In genomic region chr9:123309611-123310010, GRCh38 we compare ENCODE assay signal across 17 cellular contexts. TPM values are rescaled to one million over a fixed set of nuclear protein-coding genes. Genes with fewer than 3 reads are reported as not detected.
DNase-seq lines count a peak whose midpoint lies in the region; ATAC-seq and TF ChIP-seq lines count a peak whose summit lies in the region.
"Had no signal": no experiment of that assay in that cellular context is flagged by ENCODE, and none has a peak within 500 bp of the region (broad histone marks: within the 10 kb centered on the region; RNA-seq: fewer than 3 reads in every experiment).

No MANE protein-coding gene starts in this region.

- H3K27ac ChIP-seq in C4-2B: peak overlapping the region; percentile 49
- peak overlapping the region; percentile 30 for H3K27ac ChIP-seq in psoas muscle
- H3K27ac ChIP-seq in left ventricle myocardium inferior (replicated peaks): no peak overlapping the region
- H3K27ac ChIP-seq in colonic mucosa: no peak overlapping the region

- H3K9me3 ChIP-seq in psoas muscle (no peaks in the 10 kb centered on the region), left ventricle myocardium inferior (replicated peaks) (no peaks in the 10 kb centered on the region), colonic mucosa (no peaks in the 10 kb centered on the region)

- H3K27me3 ChIP-seq in psoas muscle (ENCODE audit: insufficient read depth in 3 of 3, low read length in 2 of 3) (no peaks in the 10 kb centered on the region), left ventricle myocardium inferior (ENCODE audit: low read depth) (no peaks in the 10 kb centered on the region), colonic mucosa (no peaks in the 10 kb centered on the region)

- H3K4me1 ChIP-seq in psoas muscle (peaks cover 27% of the 10 kb centered on the region), left ventricle myocardium inferior (peaks cover 25% of the 10 kb centered on the region), colonic mucosa (no peaks in the 10 kb centered on the region)

- DNase-seq in SK-MEL-5 (ENCODE audit: low read depth, low spot score) (peak; percentile 21), epithelial cell of esophagus (ENCODE audit: low read depth) (peak; percentile 36), psoas muscle (no peak), left ventricle myocardium inferior (no peak), colonic mucosa (no peak), NCI-H748 (lab: John Stamatoyannopoulos, UW; ENCODE audit: unreplicated experiment) (no peak)
- DNase-seq in stimulated activated CD4-positive, alpha-beta T cell treated with anti-CD3 and anti-CD28 coated beads, Interleukin-12 subunit alpha, Interleukin-12 subunit beta, amount 100 ng/mL, for 4 hours: no peak
- DNase-seq: ACHN, Kasumi-1, NCI-H1092, NCI-H1436 treated with DMSO at 0.1 percent for 48 hours, NCI-H1930, NCI-H510A, NCI-H748 treated with DMSO at 0.1 percent for 48 hours, SIG-M5 had no signal

- 51 to 83% (median 72%) methylated on average over 1 of the region's 1 CpG for WGBS in psoas muscle, 3 donors

- H3K36me3 ChIP-seq in psoas muscle (ENCODE audit: insufficient read depth in 1 of 2, low read depth in 1 of 2): no peaks in the 10 kb centered on the region
- no peaks in the 10 kb centered on the region for H3K36me3 ChIP-seq in left ventricle myocardium inferior
- H3K36me3 ChIP-seq in colonic mucosa: no peaks in the 10 kb centered on the region

- H3K4me3 ChIP-seq in epithelial cell of esophagus (ENCODE audit: low read length): no peak overlapping the region
- no peak overlapping the region for H3K4me3 ChIP-seq in psoas muscle
- H3K4me3 ChIP-seq in left ventricle myocardium inferior: no peak overlapping the region
- no peak overlapping the region for H3K4me3 ChIP-seq in colonic mucosa

- TF ChIP-seq CTCF in C4-2B (conservative IDR thresholded peaks at IDR 0.05): no peak
- no peak for TF ChIP-seq CTCF in epithelial cell of esophagus (IDR thresholded peaks at IDR 0.05; ENCODE audit: insufficient read depth, low read depth, low read length, missing control alignments)
- TF ChIP-seq CTCF in psoas muscle (IDR thresholded peaks at IDR 0.05): no peak
- TF ChIP-seq CTCF in left ventricle myocardium inferior (IDR thresholded peaks at IDR 0.05; ENCODE audit: borderline replicate concordance): no peak
- no peak for TF ChIP-seq CTCF in colonic mucosa (IDR thresholded peaks at IDR 0.05)

- in situ Hi-C loops in SK-MEL-5 (cut with HindIII; ENCODE audit: low pct_unique_long_range_greater_than_20kb, low sequenced_read_pairs): no loop called here

- no peak overlapping the region for H3K9ac ChIP-seq in colonic mucosa (ENCODE audit: low read depth in 2 of 2, low read length in 2 of 2)

- ATAC-seq in psoas muscle: peak in 1 of 4 donors; percentile 30

- intact Hi-C loops in psoas muscle (cut with DNase I) (no loop called here), left ventricle myocardium inferior (cut with micrococcal nuclease) (no loop called here), colonic mucosa (cut with DNase I) (no loop called here)

RNA-seq across cellular contexts. Expression of gene STRBP, which starts 41.2 kb away (rescaled TPM):
- total RNA-seq in SK-MEL-5 (2014; rRNA removed; shearing (Covaris generic)): 36.7 and 37.0 TPM in 2 replicates
- polyA plus RNA-seq in SK-MEL-5 (2015; cell fraction: cytosol; rRNA removed): 25.4 and 30.4 TPM in 2 replicates
- 13.1 and 13.7 TPM in 2 replicates for polyA plus RNA-seq in SK-MEL-5 (2015; cell fraction: nucleus; rRNA removed)
- total RNA-seq in psoas muscle: 1 to 10 TPM; 6.2 to 8.5 (median 7.1) TPM
- polyA plus RNA-seq in psoas muscle: 1 to 10 TPM; 3.8 to 5.6 (median 4.8) TPM
- total RNA-seq in left ventricle myocardium inferior: 26.4 TPM
- total RNA-seq in colonic mucosa: 10 to 100 TPM; 37.5 to 53.5 TPM

RNA-seq across cellular contexts. Expression of gene CRB2, which starts 46.4 kb away (rescaled TPM):
- total RNA-seq in SK-MEL-5 (2014; rRNA removed; shearing (Covaris generic)): not detected in 2 replicates
- polyA plus RNA-seq in SK-MEL-5 (2015; cell fraction: cytosol; rRNA removed): not detected in 2 replicates
- polyA plus RNA-seq in SK-MEL-5 (2015; cell fraction: nucleus; rRNA removed): not detected in 2 replicates
- under 1 TPM in 1 of 4 donors, not detected in 3; 0.05 TPM for total RNA-seq in psoas muscle
- under 1 TPM in 2 of 3 donors, not detected in 1; 0.01 to 0.03 TPM for polyA plus RNA-seq in psoas muscle
- total RNA-seq in left ventricle myocardium inferior: not detected
- total RNA-seq in colonic mucosa: 1 to 10 TPM in 1 of 2 donors, under 1 TPM in 1; 0.69 to 2.4 TPM
- polyA plus RNA-seq: CD14-positive monocyte had no signal

Comparison
In these comparisons a context has a peak if more than half of its experiments do, and no peak if none do; other contexts are left out.
1. H3K27ac ChIP-seq: peak in C4-2B (single experiment) and psoas muscle (single experiment); none in left ventricle myocardium inferior (single experiment) and colonic mucosa (single experiment).
2. DNase-seq: peak in SK-MEL-5 (single experiment) and epithelial cell of esophagus (single experiment); none in psoas muscle (0 of 2), stimulated activated CD4-positive, alpha-beta T cell treated with anti-CD3 and anti-CD28 coated beads, Interleukin-12 subunit alpha, Interleukin-12 subunit beta, amount 100 ng/mL, for 4 hours (single experiment), left ventricle myocardium inferior (single experiment), colonic mucosa (single experiment) and NCI-H748 (single experiment).